15 cellular contexts compared by ENCODE assay signal in the genomic region with DNA sequence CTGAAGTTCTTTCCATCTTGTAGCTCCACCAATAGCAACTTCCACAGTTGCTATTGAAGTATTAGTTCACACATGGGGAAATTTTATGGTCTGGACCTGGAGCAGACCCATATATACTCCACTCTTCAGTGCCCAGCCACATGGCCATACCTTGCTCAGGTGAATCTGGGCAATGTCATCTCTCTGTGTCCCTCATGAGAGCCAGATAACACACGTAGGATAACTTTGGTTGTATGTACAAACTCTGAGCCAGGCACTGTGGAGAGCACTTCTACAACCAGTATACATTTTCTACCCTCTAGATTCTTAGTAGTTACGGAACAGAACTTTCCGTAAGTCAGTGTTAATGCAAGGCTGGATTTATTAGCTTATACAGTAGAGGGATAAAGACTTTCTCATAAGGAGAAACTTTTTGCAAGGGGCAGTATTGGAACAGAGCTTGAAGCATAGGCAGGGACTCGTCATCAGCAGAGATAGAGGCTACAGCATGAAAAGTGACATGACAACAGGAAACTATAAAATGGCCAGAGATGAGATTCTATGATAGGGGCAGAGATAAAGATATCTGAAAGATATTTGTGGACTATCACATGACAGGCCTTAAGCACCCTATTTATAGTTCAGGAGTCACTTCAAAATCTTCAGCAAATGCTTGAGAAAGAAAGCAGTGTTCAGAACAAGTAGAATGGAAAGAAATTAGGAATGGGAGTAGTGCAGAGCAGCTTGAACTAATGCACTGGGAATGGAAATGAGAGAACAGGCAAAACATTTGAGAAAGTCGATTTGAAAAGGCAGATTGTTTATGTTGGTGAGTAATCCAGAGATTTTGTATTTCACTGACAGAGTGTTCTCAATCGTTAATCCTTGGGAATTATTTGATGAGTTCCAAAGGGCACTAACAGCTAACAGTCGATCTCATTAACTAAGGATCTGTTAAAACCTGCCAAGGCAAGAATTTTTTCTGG.
DNase-seq lines count a peak whose midpoint lies in the region; ATAC-seq, FAIRE-seq and TF ChIP-seq lines count a peak whose summit lies in the region.
"Had no signal": no experiment of that assay in that cellular context is flagged by ENCODE, and none has a peak within 500 bp of the region (broad histone marks: within the 10 kb centered on the region; RNA-seq: fewer than 3 reads in every experiment).

No MANE protein-coding gene starts in this region.

- 65% methylated on average over 7 of the region's 7 CpGs for WGBS in A549 (ENCODE audit: missing lambda C conversion rate)
- WGBS in gastroesophageal sphincter (ENCODE audit: low coverage in 1 of 2), 2 donors: 38 to 42% methylated on average over 3 to 6 of the region's 7 CpGs
- WGBS in psoas muscle, 3 donors: 29 to 42% (median 31%) methylated on average over 7 of the region's 7 CpGs

- no peak overlapping the region for H3K4me3 ChIP-seq in A549
- H3K4me3 ChIP-seq in gastroesophageal sphincter: no peak overlapping the region
- peak overlapping the region; percentile 65 for H3K4me3 ChIP-seq in psoas muscle

- peaks cover 3% of the 10 kb centered on the region; the same call in 1 of the 3 replicates for H3K4me1 ChIP-seq in A549
- peaks cover 0 to 20% (median 2%) of the 10 kb centered on the region in 3 donors for H3K4me1 ChIP-seq in gastroesophageal sphincter
- H3K4me1 ChIP-seq in psoas muscle: peaks cover 19% of the 10 kb centered on the region

- TF ChIP-seq CTCF in A549 (IDR thresholded peaks at IDR 0.05): no peak
- no peak for TF ChIP-seq CTCF in gastroesophageal sphincter (IDR thresholded peaks at IDR 0.05)
- TF ChIP-seq CTCF in psoas muscle (IDR thresholded peaks at IDR 0.05): no peak

- ATAC-seq in A549: no peak
- peak; percentile 16 for ATAC-seq in gastroesophageal sphincter
- ATAC-seq in psoas muscle: peak; percentile 69 to 89 (median 78)
- no peak for ATAC-seq in HG03378 (IDR thresholded peaks at IDR 0.05; ENCODE audit: unreplicated experiment)
- no peak for ATAC-seq in GM21381 (IDR thresholded peaks at IDR 0.05; ENCODE audit: unreplicated experiment)

- DNase-seq in A549 (ENCODE audit: low read depth in 1 of 2, low spot score in 1 of 2) (no peak), psoas muscle (no peak), AG08395 (ENCODE audit: low spot score) (no peak), glomerular visceral epithelial cell (ENCODE audit: extremely low spot score) (no peak)
- DNase-seq: activated CD4-positive, alpha-beta T cell treated with anti-CD3 and anti-CD28 coated beads, Interleukin-2, amount 10 ng/mL, durations not matched to agents 24 days and 14 days; activated naive CD4-positive, alpha-beta T cell; mesendoderm; NCI-H2227 treated with DMSO at 0.1 percent for 48 hours; SIG-M5; stimulated activated CD4-positive, alpha-beta T cell treated with anti-CD3 and anti-CD28 coated beads, Interleukin-4, amount 100 ng/mL, for 4 hours had no signal

- H3K36me3 ChIP-seq in gastroesophageal sphincter (no peaks in the 10 kb centered on the region), psoas muscle (ENCODE audit: insufficient read depth in 1 of 2, low read depth in 1 of 2) (no peaks in the 10 kb centered on the region)

- POLR2A ChIA-PET in A549 (lab: Yijun Ruan, JAX): no interaction called here

- TF ChIP-seq EP300 in A549 (IDR thresholded peaks at IDR 0.05) (no peak), gastroesophageal sphincter (IDR thresholded peaks at IDR 0.05) (no peak)

- TF ChIP-seq RAD21 in A549 (conservative IDR thresholded peaks at IDR 0.05 in 1 of 2, IDR thresholded peaks at IDR 0.05 in 1 of 2): no peak

- intact Hi-C loops in psoas muscle (cut with DNase I): loop anchor here (5.0 to 10.0 kb wide), 2 partner anchors 96 to 213 kb away; no protein-coding TSS in a partner anchor

- CTCF ChIA-PET in A549 (lab: Yijun Ruan, JAX): no interaction called here

- FAIRE-seq in A549 (lab: Jason Lieb, UNC): no peak
- FAIRE-seq: urothelium cell line had no signal

- no peak for TF ChIP-seq POLR2A in A549 (IDR thresholded peaks at IDR 0.05; ENCODE audit: low read length)
- TF ChIP-seq POLR2A in gastroesophageal sphincter (IDR thresholded peaks at IDR 0.05): no peak

- H3K27me3 ChIP-seq in gastroesophageal sphincter: no peaks in the 10 kb centered on the region
- H3K27me3 ChIP-seq in psoas muscle (ENCODE audit: insufficient read depth in 3 of 3, low read length in 2 of 3): no peaks in the 10 kb centered on the region

- H3K4me2 ChIP-seq in A549: peak overlapping the region; percentile 22; the same call in 1 of the 3 replicates

- no peaks in the 10 kb centered on the region for H3K9me3 ChIP-seq in A549
- H3K9me3 ChIP-seq in gastroesophageal sphincter: no peaks in the 10 kb centered on the region
- no peaks in the 10 kb centered on the region for H3K9me3 ChIP-seq in psoas muscle

- no peak overlapping the region for H3K27ac ChIP-seq in A549
- H3K27ac ChIP-seq in angular gyrus (ENCODE audit: low read depth, low read length): peak overlapping the region; percentile 70
- H3K27ac ChIP-seq in gastroesophageal sphincter: peak overlapping the region in 3 of 4 donors; percentile 51 to 62 (median 52)
- H3K27ac ChIP-seq in psoas muscle: peak overlapping the region; percentile 79

TF ChIP-seq in A549, 52 proteins besides CTCF, POLR2A, EP300 and RAD21:
- TF ChIP-seq TP53 (CRISPR knock-in tag; IDR thresholded peaks at IDR 0.05): no peak
- TF ChIP-seq, protein P1, sequence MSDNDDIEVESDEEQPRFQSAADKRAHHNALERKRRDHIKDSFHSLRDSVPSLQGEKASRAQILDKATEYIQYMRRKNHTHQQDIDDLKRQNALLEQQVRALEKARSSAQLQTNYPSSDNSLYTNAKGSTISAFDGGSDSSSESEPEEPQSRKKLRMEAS (IDR thresholded peaks at IDR 0.05): no peak
- TF ChIP-seq, protein P2, sequence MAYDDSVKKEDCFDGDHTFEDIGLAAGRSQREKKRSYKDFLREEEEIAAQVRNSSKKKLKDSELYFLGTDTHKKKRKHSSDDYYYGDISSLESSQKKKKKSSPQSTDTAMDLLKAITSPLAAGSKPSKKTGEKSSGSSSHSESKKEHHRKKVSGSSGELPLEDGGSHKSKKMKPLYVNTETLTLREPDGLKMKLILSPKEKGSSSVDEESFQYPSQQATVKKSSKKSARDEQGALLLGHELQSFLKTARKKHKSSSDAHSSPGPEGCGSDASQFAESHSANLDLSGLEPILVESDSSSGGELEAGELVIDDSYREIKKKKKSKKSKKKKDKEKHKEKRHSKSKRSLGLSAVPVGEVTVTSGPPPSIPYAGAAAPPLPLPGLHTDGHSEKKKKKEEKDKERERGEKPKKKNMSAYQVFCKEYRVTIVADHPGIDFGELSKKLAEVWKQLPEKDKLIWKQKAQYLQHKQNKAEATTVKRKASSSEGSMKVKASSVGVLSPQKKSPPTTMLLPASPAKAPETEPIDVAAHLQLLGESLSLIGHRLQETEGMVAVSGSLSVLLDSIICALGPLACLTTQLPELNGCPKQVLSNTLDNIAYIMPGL (CRISPR knock-in tag; IDR thresholded peaks at IDR 0.05; ENCODE audit: borderline replicate concordance): no peak
- TF ChIP-seq EHMT2 (IDR thresholded peaks at IDR 0.05; ENCODE audit: low read depth): no peak
- TF ChIP-seq RARB (CRISPR knock-in tag; IDR thresholded peaks at IDR 0.05): no peak
- no peak for TF ChIP-seq SREBF2 (IDR thresholded peaks at IDR 0.05)

Comparison
In these comparisons a context has a peak if more than half of its experiments do, and no peak if none do; other contexts are left out.
1. ATAC-seq: peak in gastroesophageal sphincter (single experiment) and psoas muscle (4 of 4); none in A549 (0 of 2), HG03378 (single experiment) and GM21381 (single experiment).
2. H3K27ac ChIP-seq: peak in angular gyrus (single experiment), gastroesophageal sphincter (3 of 4) and psoas muscle (single experiment); none in A549 (0 of 2).